In the genomic region with DNA sequence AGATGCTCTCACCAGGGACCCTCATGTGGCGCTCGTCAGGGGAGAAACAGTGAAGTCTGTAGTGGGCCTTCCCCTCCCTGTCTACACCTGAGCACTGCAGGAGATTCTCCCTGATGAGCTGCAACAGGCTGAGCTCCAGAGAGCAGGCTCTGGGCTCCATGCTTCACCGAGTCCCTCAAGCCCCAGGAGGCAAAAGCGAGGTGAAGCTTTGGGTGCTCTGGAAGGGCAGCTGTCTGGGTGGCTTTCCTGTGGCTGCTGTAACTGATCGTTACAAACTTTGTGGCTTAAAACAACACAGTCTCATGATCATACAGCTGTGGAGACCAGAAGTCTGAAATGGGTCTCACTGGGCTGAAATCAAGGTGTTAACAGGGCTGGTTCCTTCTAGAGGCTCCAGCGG, we compare ENCODE assay signal across 18 cellular contexts. TPM values are rescaled to one million over a fixed set of nuclear protein-coding genes. Genes with fewer than 3 reads are reported as not detected.
DNase-seq lines count a peak whose midpoint lies in the region; ATAC-seq and TF ChIP-seq lines count a peak whose summit lies in the region.
"Had no signal": no experiment of that assay in that cellular context is flagged by ENCODE, and none has a peak within 500 bp of the region (broad histone marks: within the 10 kb centered on the region; RNA-seq: fewer than 3 reads in every experiment).

No MANE protein-coding gene starts in this region.

- H3K9me3 ChIP-seq in BLaER1, result peaks cover 15% of the 10 kb centered on the region
- H3K9me3 ChIP-seq in OCI-LY7 (ENCODE audit: low read length), result no peaks in the 10 kb centered on the region
- H3K9me3 ChIP-seq in mucosa of descending colon, result no peaks in the 10 kb centered on the region
- no peaks in the 10 kb centered on the region for H3K9me3 ChIP-seq in thyroid gland

- intact Hi-C loops in OCI-LY7 (cut with micrococcal nuclease; ENCODE audit: unreplicated experiment) (no loop called here), mucosa of descending colon (cut with DNase I, micrococcal nuclease) (no loop called here), thyroid gland (cut with DNase I) (no loop called here)

- H3K9ac ChIP-seq in BLaER1, result no peak overlapping the region

- H4K20me1 ChIP-seq in BLaER1 (peaks cover 34% of the 10 kb centered on the region), OCI-LY7 (ENCODE audit: insufficient read depth, low read length) (no peaks in the 10 kb centered on the region)

- WGBS in thyroid gland, 2 donors, result 51 to 84% methylated on average over 4 to 6 of the region's 6 CpGs

- TF ChIP-seq CTCF in OCI-LY7 (conservative IDR thresholded peaks at IDR 0.05; ENCODE audit: low read length) (no peak), mucosa of descending colon (IDR thresholded peaks at IDR 0.05) (no peak), thyroid gland (IDR thresholded peaks at IDR 0.05) (no peak)

- H2AFZ ChIP-seq in OCI-LY7 (ENCODE audit: low read length), result no peak overlapping the region
- H2AFZ ChIP-seq: GM23338 had no signal

- POLR2A ChIA-PET in OCI-LY7 (lab: Charles Lee), result interaction anchor here (0.6 to 0.8 kb wide), 2 partner anchors 12 to 21 kb away, joined by 3 to 5 read pairs; no protein-coding TSS in a partner anchor

- H3K27me3 ChIP-seq in BLaER1 (peaks cover 44% of the 10 kb centered on the region), thyroid gland (no peaks in the 10 kb centered on the region)

- no peaks in the 10 kb centered on the region for H3K79me2 ChIP-seq in OCI-LY7 (ENCODE audit: insufficient read depth, low read depth, low read length)

- peak overlapping the region; percentile 80 for H3K4me2 ChIP-seq in BLaER1
- H3K4me2 ChIP-seq in OCI-LY7 (ENCODE audit: low read length), result peak overlapping the region; percentile 18; the same call in 1 of the 2 replicates
- H3K4me2 ChIP-seq: GM23338 had no signal

- DNase-seq in OCI-LY7 (ENCODE audit: low spot score) (peak; percentile 68), mucosa of descending colon (no peak), thyroid gland (peak; percentile 37 to 53), SHP77 (lab: John Stamatoyannopoulos, UW) (no peak), NCI-H2107 treated with DMSO at 0.1 percent for 48 hours (lab: John Stamatoyannopoulos, UW; ENCODE audit: unreplicated experiment) (no peak)
- DNase-seq: DMS 273 treated with DMSO at 0.1 percent for 48 hours, HCEC 1CT, IMR-90, NCI-H1694 treated with DMSO at 0.1 percent for 48 hours, NCI-H2107, NCI-H2227 treated with DMSO at 0.1 percent for 48 hours, NCI-H510A treated with DMSO at 0.1 percent for 48 hours, NCI-H774 had no signal

- CTCF ChIA-PET in OCI-LY7 (lab: Charles Lee; ENCODE audit: unreplicated experiment), result interaction anchor here (1.2 kb wide), 1 partner anchor 149 kb away, joined by 3 read pairs; no protein-coding TSS in a partner anchor

- TF ChIP-seq POLR2A in thyroid gland (IDR thresholded peaks at IDR 0.05), result no peak

- BruUV-seq in OCI-LY7 (replicated peaks; lab: Mats Ljungman, UMichigan), result no TSS peak

- H3K36me3 ChIP-seq in BLaER1, result no peaks in the 10 kb centered on the region
- H3K36me3 ChIP-seq in OCI-LY7 (ENCODE audit: insufficient read depth, low read length), result no peaks in the 10 kb centered on the region
- no peaks in the 10 kb centered on the region for H3K36me3 ChIP-seq in mucosa of descending colon (ENCODE audit: low read depth)
- no peaks in the 10 kb centered on the region for H3K36me3 ChIP-seq in thyroid gland

- H3K4me3 ChIP-seq in BLaER1 (no peak overlapping the region), OCI-LY7 (ENCODE audit: low read depth, low read length, poor library complexity, severe bottlenecking) (no peak overlapping the region), mucosa of descending colon (no peak overlapping the region), thyroid gland (replicated peaks in 1 of 3) (no peak overlapping the region)
- H3K4me3 ChIP-seq: GM23338 had no signal

- no peaks in the 10 kb centered on the region for H3K9me2 ChIP-seq in OCI-LY7 (ENCODE audit: insufficient read depth, low read length)

- H3K4me1 ChIP-seq in BLaER1 (peaks cover 79% of the 10 kb centered on the region), OCI-LY7 (ENCODE audit: insufficient read depth, low read length, poor library complexity, severe bottlenecking) (peaks cover 17% of the 10 kb centered on the region), mucosa of descending colon (ENCODE audit: low read depth) (no peaks in the 10 kb centered on the region), thyroid gland (peaks cover 0 to 25% of the 10 kb centered on the region in 2 donors)

- peak; percentile 14 for ATAC-seq in mucosa of descending colon
- no peak for ATAC-seq in HG02885 (IDR thresholded peaks at IDR 0.05; ENCODE audit: poor library complexity, unreplicated experiment)
- ATAC-seq: GM23338 had no signal

- peak overlapping the region; percentile 51; the same call in 1 of the 2 replicates for H3K27ac ChIP-seq in BLaER1
- no peak overlapping the region for H3K27ac ChIP-seq in OCI-LY7 (ENCODE audit: low read depth, low read length, poor library complexity, severe bottlenecking)
- peak overlapping the region in 1 of 3 donors; percentile 37 for H3K27ac ChIP-seq in thyroid gland

RNA-seq across cellular contexts. Expression of a gene that starts 12.1 kb away (rescaled TPM):
- total RNA-seq in OCI-LY7 (2014; rRNA removed; shearing (Covaris generic)), result not detected in 2 replicates
- total RNA-seq in OCI-LY7 (2022), result not detected in 2 replicates
- total RNA-seq in mucosa of descending colon, result not detected
- total RNA-seq in thyroid gland, result not detected
- total RNA-seq: A673, GM23338, IMR-90, RPMI7951 had no signal

RNA-seq across cellular contexts. Expression of a gene that starts 19.3 kb away (rescaled TPM):
- total RNA-seq in OCI-LY7 (2014; rRNA removed; shearing (Covaris generic)), result not detected in 2 replicates
- total RNA-seq in OCI-LY7 (2022) (not detected in 2 replicates), mucosa of descending colon (under 1 TPM in 2 of 3 donors, not detected in 1; 0.47 to 0.53 TPM), thyroid gland (not detected)
- total RNA-seq: A673, GM23338, IMR-90, RPMI7951 had no signal

RNA-seq across cellular contexts. Expression of a gene that starts 36.9 kb away (rescaled TPM):
- total RNA-seq in OCI-LY7 (2014; rRNA removed; shearing (Covaris generic)), result not detected in 2 replicates
- total RNA-seq in OCI-LY7 (2022), result not detected in 2 replicates
- total RNA-seq in mucosa of descending colon, result not detected
- total RNA-seq in thyroid gland, result not detected
- total RNA-seq: A673, GM23338, IMR-90, RPMI7951 had no signal

RNA-seq across cellular contexts. Expression of a gene that starts 58.3 kb away (rescaled TPM):
- total RNA-seq in OCI-LY7 (2014; rRNA removed; shearing (Covaris generic)), result not detected in 2 replicates
- not detected in 2 replicates for total RNA-seq in OCI-LY7 (2022)
- total RNA-seq in mucosa of descending colon, result 1 to 10 TPM in 1 of 3 donors, under 1 TPM in 2; 0.26 to 1.7 (median 0.95) TPM
- 1 to 10 TPM in 2 of 4 donors, under 1 TPM in 1, not detected in 1; 0.45 to 1.2 (median 1.1) TPM for total RNA-seq in thyroid gland
- total RNA-seq: A673, GM23338, IMR-90, RPMI7951 had no signal

Comparison
In these comparisons a context has a peak if more than half of its experiments do, and no peak if none do; other contexts are left out.
1. DNase-seq: peak in OCI-LY7 (single experiment) and thyroid gland (2 of 2); none in mucosa of descending colon (0 of 3), SHP77 (0 of 2) and NCI-H2107 treated with DMSO at 0.1 percent for 48 hours (single experiment).